18 cellular contexts compared by ENCODE assay signal in genomic region chr2:203936535-203936934, GRCh38. TPM values are rescaled to one million over a fixed set of nuclear protein-coding genes. Genes with fewer than 3 reads are reported as not detected.
DNase-seq lines count a peak whose midpoint lies in the region; ATAC-seq and TF ChIP-seq lines count a peak whose summit lies in the region.
"Had no signal": no experiment of that assay in that cellular context is flagged by ENCODE, and none has a peak within 500 bp of the region (broad histone marks: within the 10 kb centered on the region; RNA-seq: fewer than 3 reads in every experiment).

A gene with protein sequence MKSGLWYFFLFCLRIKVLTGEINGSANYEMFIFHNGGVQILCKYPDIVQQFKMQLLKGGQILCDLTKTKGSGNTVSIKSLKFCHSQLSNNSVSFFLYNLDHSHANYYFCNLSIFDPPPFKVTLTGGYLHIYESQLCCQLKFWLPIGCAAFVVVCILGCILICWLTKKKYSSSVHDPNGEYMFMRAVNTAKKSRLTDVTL (plus strand): TSS chr2:203936763. CDS start chr2:203936815, 52 bp downstream.

- POLR2A ChIA-PET in activated CD4-positive, alpha-beta T cell treated with anti-CD3 and anti-CD28 coated beads, Interleukin-2, amount 10 ng/mL, durations not matched to agents 7 days and 5 days (lab: Charles Lee) = no interaction called here

- no peaks in the 10 kb centered on the region for H3K9me3 Mint-ChIP-seq in activated CD4-positive, alpha-beta T cell treated with anti-CD3 and anti-CD28 coated beads, Interleukin-2, amount 10 ng/mL, durations not matched to agents 7 days and 5 days

- peaks cover 55% of the 10 kb centered on the region for H3K4me1 Mint-ChIP-seq in activated CD4-positive, alpha-beta T cell treated with anti-CD3 and anti-CD28 coated beads, Interleukin-2, amount 10 ng/mL, durations not matched to agents 7 days and 5 days

- H3K4me1 ChIP-seq in thymus (ENCODE audit: control insufficient read depth, insufficient read depth, low read length) = peaks cover 48% of the 10 kb centered on the region
- H3K4me1 ChIP-seq: SJSA1 had no signal

- H3K27ac ChIP-seq in thymus (ENCODE audit: low read depth) = peak within 1 kb of the TSS; percentile 74
- H3K27ac ChIP-seq: GM23248, neutrophil, SJSA1 had no signal

- H3K27me3 Mint-ChIP-seq in activated CD4-positive, alpha-beta T cell treated with anti-CD3 and anti-CD28 coated beads, Interleukin-2, amount 10 ng/mL, durations not matched to agents 7 days and 5 days = no peaks in the 10 kb centered on the region

- TF ChIP-seq POLR2A in GM18505 (IDR thresholded peaks at IDR 0.05; ENCODE audit: borderline replicate concordance, extremely low read depth, insufficient read depth, insufficient read length) = no peak

- no peaks in the 10 kb centered on the region for H3K9me3 ChIP-seq in thymus (ENCODE audit: control insufficient read depth)
- H3K9me3 ChIP-seq: neutrophil, SJSA1 had no signal

- H3K4me3 ChIP-seq in thymus (ENCODE audit: low read length) = peak within 1 kb of the TSS; percentile 61
- H3K4me3 ChIP-seq: GM23248, SJSA1 had no signal

- peak; percentile 42 for DNase-seq in stimulated activated CD4-positive, alpha-beta T cell treated with anti-CD3 and anti-CD28 coated beads, Interleukin-2, amount 100 ng/mL, for 4 hours (ENCODE audit: low read depth)
- no peak for DNase-seq in stimulated activated CD4-positive, alpha-beta T cell treated with anti-CD3 and anti-CD28 coated beads, Interleukin-12 subunit alpha, Interleukin-12 subunit beta, amount 100 ng/mL, for 4 hours
- DNase-seq in activated CD4-positive, alpha-beta T cell treated with anti-CD3 and anti-CD28 coated beads, Interleukin-2, amount 10 ng/mL, durations not matched to agents 7 days and 5 days = peak; percentile 76
- peak; percentile 41 for DNase-seq in effector CD4-positive, alpha-beta T cell
- no peak for DNase-seq in cerebellar nuclear complex (lab: John Stamatoyannopoulos, UW)
- DNase-seq: activated effector memory CD4-positive, alpha-beta T cell treated with anti-CD3 and anti-CD28 coated beads, Interleukin-2, amount 50 U/mL, for 16 hours; DMS 273 treated with DMSO at 0.1 percent for 48 hours; foreskin fibroblast; GM23248; IMR-90; NCI-H1092 treated with DMSO at 0.1 percent for 48 hours; NCI-H2227 treated with DMSO at 0.1 percent for 48 hours had no signal

- ATAC-seq in GM18870 (IDR thresholded peaks at IDR 0.05; ENCODE audit: unreplicated experiment) (no peak), GM18505 (IDR thresholded peaks at IDR 0.05; ENCODE audit: unreplicated experiment) (no peak)

- peaks cover 48% of the 10 kb centered on the region for H3K36me3 Mint-ChIP-seq in activated CD4-positive, alpha-beta T cell treated with anti-CD3 and anti-CD28 coated beads, Interleukin-2, amount 10 ng/mL, durations not matched to agents 7 days and 5 days (ENCODE audit: low read depth)

- 9% methylated on average over 5 of the region's 5 CpGs for WGBS in thymus

- CTCF ChIA-PET in activated CD4-positive, alpha-beta T cell treated with anti-CD3 and anti-CD28 coated beads, Interleukin-2, amount 10 ng/mL, durations not matched to agents 7 days and 5 days (lab: Charles Lee) = interaction anchor here (0.9 to 1.9 kb wide), 2 partner anchors 22 to 124 kb away, joined by 3 read pairs; no protein-coding TSS in a partner anchor

- H3K4me3 Mint-ChIP-seq in activated CD4-positive, alpha-beta T cell treated with anti-CD3 and anti-CD28 coated beads, Interleukin-2, amount 10 ng/mL, durations not matched to agents 7 days and 5 days = peak within 1 kb of the TSS; percentile 90

- H3K36me3 ChIP-seq in thymus (ENCODE audit: control insufficient read depth, insufficient read depth) = no peaks in the 10 kb centered on the region
- H3K36me3 ChIP-seq: neutrophil, SJSA1 had no signal

- no peaks in the 10 kb centered on the region for H3K27me3 ChIP-seq in thymus (ENCODE audit: control insufficient read depth, insufficient read depth)
- H3K27me3 ChIP-seq: neutrophil, SJSA1 had no signal

- H3K27ac Mint-ChIP-seq in activated CD4-positive, alpha-beta T cell treated with anti-CD3 and anti-CD28 coated beads, Interleukin-2, amount 10 ng/mL, durations not matched to agents 7 days and 5 days = peak within 1 kb of the TSS; percentile 93

RNA-seq across cellular contexts. Expression of the gene that starts here (rescaled TPM):
- 10 to 100 TPM; 52.0 to 63.6 TPM for total RNA-seq in activated CD4-positive, alpha-beta T cell treated with anti-CD3 and anti-CD28 coated beads, Interleukin-2, amount 10 ng/mL, durations not matched to agents 7 days and 5 days
- polyA plus RNA-seq in thymus = 16.9 TPM
- total RNA-seq: cardiac septum, GM23248, IMR-90, SJSA1 had no signal
- polyA plus RNA-seq: GM23248, IMR-90 had no signal

Comparison
In these comparisons a context has a peak if more than half of its experiments do, and no peak if none do; other contexts are left out.
1. DNase-seq: peak in stimulated activated CD4-positive, alpha-beta T cell treated with anti-CD3 and anti-CD28 coated beads, Interleukin-2, amount 100 ng/mL, for 4 hours (single experiment), activated CD4-positive, alpha-beta T cell treated with anti-CD3 and anti-CD28 coated beads, Interleukin-2, amount 10 ng/mL, durations not matched to agents 7 days and 5 days (single experiment) and effector CD4-positive, alpha-beta T cell (single experiment); none in stimulated activated CD4-positive, alpha-beta T cell treated with anti-CD3 and anti-CD28 coated beads, Interleukin-12 subunit alpha, Interleukin-12 subunit beta, amount 100 ng/mL, for 4 hours (single experiment) and cerebellar nuclear complex (0 of 2).